9 cellular contexts compared by ENCODE assay signal in genomic region chr16:3175157-3176153, GRCh38. TPM values are rescaled to one million over a fixed set of nuclear protein-coding genes. Genes with fewer than 3 reads are reported as not detected.
DNase-seq lines count a peak whose midpoint lies in the region; ATAC-seq and TF ChIP-seq lines count a peak whose summit lies in the region.
"Had no signal": no experiment of that assay in that cellular context is flagged by ENCODE, and none has a peak within 500 bp of the region (broad histone marks: within the 10 kb centered on the region; RNA-seq: fewer than 3 reads in every experiment).

No MANE protein-coding gene starts in this region.

- no peak overlapping the region for H3K4me3 Mint-ChIP-seq in T-helper 17 cell

- no TSS peak for BruUV-seq in Panc1 (replicated peaks; lab: Mats Ljungman, UMichigan)

- H3K4me3 ChIP-seq in Panc1 (ENCODE audit: low read depth in 2 of 2, low read length in 2 of 2) (peak overlapping the region; percentile 49 to 69), fibroblast of lung (replicated peaks in 1 of 4; ENCODE audit: control extremely low read depth in 1 of 4, insufficient read depth in 1 of 4, low read depth in 3 of 4, low read length in 4 of 4) (peak overlapping the region in 2 of 4 experiments; percentile 10 to 15)
- H3K4me3 ChIP-seq: cardiac muscle cell had no signal

- peak overlapping the region; percentile 70; the same call in 1 of the 2 replicates for H3K27ac ChIP-seq in Panc1 (ENCODE audit: low read length)
- H3K27ac ChIP-seq in fibroblast of lung (ENCODE audit: insufficient read depth, low read length): no peak overlapping the region
- H3K27ac ChIP-seq: cardiac muscle cell had no signal

- no peak overlapping the region for H3K9ac ChIP-seq in fibroblast of lung (ENCODE audit: insufficient read depth, low read length)

- H3K27me3 ChIP-seq in Panc1 (ENCODE audit: control insufficient read depth, insufficient read depth, low read length): no peaks in the 10 kb centered on the region
- peaks cover 13% of the 10 kb centered on the region for H3K27me3 ChIP-seq in fibroblast of lung (ENCODE audit: control insufficient read depth, insufficient read depth, low read length)

- in situ Hi-C loops in Panc1 (cut with HindIII; ENCODE audit: low pct_unique_long_range_greater_than_20kb, low sequenced_read_pairs): no loop called here
- in situ Hi-C loops in KBM-7 (cut with MboI; ENCODE audit: low pct_unique_long_range_greater_than_20kb, low sequenced_read_pairs): no loop called here

- no peak overlapping the region for H3K27ac Mint-ChIP-seq in T-helper 17 cell

- POLR2A ChIA-PET in Panc1 (lab: Charles Lee): no interaction called here

- TF ChIP-seq CTCF in Panc1 (IDR thresholded peaks at IDR 0.05) (no peak), fibroblast of lung (conservative IDR thresholded peaks at IDR 0.05 in 1 of 2, IDR thresholded peaks at IDR 0.05 in 1 of 2; ENCODE audit: low read depth in 1 of 2, low read length in 2 of 2) (no peak)

- peak overlapping the region; percentile 66 for H3K4me2 ChIP-seq in fibroblast of lung (ENCODE audit: extremely low read depth, insufficient read depth, low read length)

- peak; percentile 39 for DNase-seq in stimulated activated CD4-positive, alpha-beta T cell treated with anti-CD3 and anti-CD28 coated beads, Interleukin-12 subunit alpha, Interleukin-12 subunit beta, amount 100 ng/mL, for 4 hours
- no peak for DNase-seq in stimulated activated CD4-positive, alpha-beta T cell treated with anti-CD3 and anti-CD28 coated beads, Interleukin-4, amount 100 ng/mL, for 1 hour
- DNase-seq in Panc1 (ENCODE audit: low read depth, low spot score): no peak
- peak in 1 of 2 donors; percentile 23 for DNase-seq in fibroblast of lung (ENCODE audit: low read depth in 2 of 2)
- no peak for DNase-seq in T-helper 17 cell
- DNase-seq in NCI-H187 treated with DMSO at 0.1 percent for 48 hours (lab: John Stamatoyannopoulos, UW): no peak
- DNase-seq in T-helper 2 cell: no peak
- DNase-seq in KBM-7: no peak

- peaks cover 6% of the 10 kb centered on the region for H3K36me3 Mint-ChIP-seq in T-helper 17 cell (ENCODE audit: low read depth)

- H3K36me3 ChIP-seq in Panc1 (ENCODE audit: control insufficient read depth, insufficient read depth, low read length) (no peaks in the 10 kb centered on the region), fibroblast of lung (ENCODE audit: control insufficient read depth, insufficient read depth, low read length) (no peaks in the 10 kb centered on the region)
- H3K36me3 ChIP-seq: cardiac muscle cell had no signal

- H3K4me1 Mint-ChIP-seq in T-helper 17 cell: peaks cover 30% of the 10 kb centered on the region

- no peaks in the 10 kb centered on the region for H3K9me3 ChIP-seq in Panc1 (ENCODE audit: control insufficient read depth, insufficient read depth, low read depth, low read length)
- H3K9me3 ChIP-seq in fibroblast of lung (ENCODE audit: control insufficient read depth, insufficient read depth, low read depth, low read length): no peaks in the 10 kb centered on the region
- H3K9me3 ChIP-seq in T-helper 17 cell (ENCODE audit: control insufficient read depth, low read length, poor library complexity, severe bottlenecking): peaks cover 4% of the 10 kb centered on the region

- ATAC-seq in Panc1 (peak; percentile 61), T-helper 17 cell (no peak)

- no peak overlapping the region for H2AFZ ChIP-seq in fibroblast of lung (ENCODE audit: low read length)

- intact Hi-C loops in Panc1 (cut with micrococcal nuclease; ENCODE audit: unreplicated experiment): no loop called here

- no peaks in the 10 kb centered on the region for H3K79me2 ChIP-seq in fibroblast of lung (ENCODE audit: control insufficient read depth, insufficient read depth, low read length)

- CTCF ChIA-PET in Panc1 (lab: Charles Lee): interaction anchor here (0.5 kb wide), 1 partner anchor 268 kb away, joined by 3 read pairs; no protein-coding TSS in a partner anchor

- no peaks in the 10 kb centered on the region for H4K20me1 ChIP-seq in fibroblast of lung (ENCODE audit: control insufficient read depth, extremely low read depth, insufficient read depth, low read length)

- peaks cover 25% of the 10 kb centered on the region for H3K4me1 ChIP-seq in Panc1 (ENCODE audit: control insufficient read depth, insufficient read depth, low read length)
- no peaks in the 10 kb centered on the region for H3K4me1 ChIP-seq in fibroblast of lung (ENCODE audit: control insufficient read depth, extremely low read depth, insufficient read depth, low read length)

- peaks cover 74% of the 10 kb centered on the region for H3K27me3 Mint-ChIP-seq in T-helper 17 cell

RNA-seq across cellular contexts. Expression of gene OR1F1, which starts 12.5 kb away (rescaled TPM):
- total RNA-seq in Panc1 (2021; ENCODE audit: unreplicated experiment) (0.26 TPM), fibroblast of lung (not detected in 2 replicates), T-helper 17 cell (not detected)
- 0.63 TPM for polyA plus RNA-seq in Panc1 (2012; ENCODE audit: insufficient read length)
- polyA plus RNA-seq in fibroblast of lung: 0.07 and 0.23 TPM in 2 replicates
- not detected in 2 replicates for polyA plus RNA-seq in fibroblast of lung (2012)
- polyA minus RNA-seq in fibroblast of lung (ENCODE audit: low replicate concordance): 4.1 TPM in 1 of 2 replicates, not detected in the other
- total RNA-seq: cardiac muscle cell had no signal
- polyA plus RNA-seq: cardiac muscle cell had no signal

RNA-seq across cellular contexts. Expression of gene ZNF213, which starts 40.6 kb away (rescaled TPM):
- total RNA-seq in Panc1 (2021; ENCODE audit: unreplicated experiment) (12.3 TPM), fibroblast of lung (5.9 and 8.8 TPM in 2 replicates), T-helper 17 cell (1 to 10 TPM; 3.1 to 3.4 TPM)
- polyA plus RNA-seq in Panc1 (2012; ENCODE audit: insufficient read length): 19.1 TPM
- 0.43 and 0.52 TPM in 2 replicates for polyA plus RNA-seq in fibroblast of lung
- polyA plus RNA-seq in fibroblast of lung (2012): 4.4 and 6.5 TPM in 2 replicates
- polyA minus RNA-seq in fibroblast of lung (ENCODE audit: low replicate concordance): 5.7 and 7.7 TPM in 2 replicates

RNA-seq across cellular contexts. Expression of gene ZNF200, which starts 59.5 kb away (rescaled TPM):
- total RNA-seq in Panc1 (2021; ENCODE audit: unreplicated experiment) (12.4 TPM), fibroblast of lung (8.0 and 8.1 TPM in 2 replicates), T-helper 17 cell (1 to 10 TPM; 3.2 to 4.8 TPM)
- 6.8 TPM for polyA plus RNA-seq in Panc1 (2012; ENCODE audit: insufficient read length)
- polyA plus RNA-seq in fibroblast of lung: 5.1 and 5.9 TPM in 2 replicates
- polyA plus RNA-seq in fibroblast of lung (2012): 4.4 and 4.5 TPM in 2 replicates
- polyA minus RNA-seq in fibroblast of lung (ENCODE audit: low replicate concordance): 3.7 and 5.4 TPM in 2 replicates
